23 cellular contexts compared by ENCODE assay signal in genomic region chr5:82624018-82624417, GRCh38.
"Had no signal": no experiment of that assay in that cellular context is flagged by ENCODE, and none has a peak within 500 bp of the region (broad histone marks: within the 10 kb centered on the region; RNA-seq: fewer than 3 reads in every experiment).

No MANE protein-coding gene starts in this region.

- H3K27me3 ChIP-seq: esophagus squamous epithelium, neutrophil, right atrium auricular region, sigmoid colon, spleen, tibial nerve, upper lobe of right lung, uterus had no signal

- ATAC-seq: natural killer cell; stimulated activated naive B cell treated with anti-CD40 and anti-IgM and Interleukin-4, amounts not matched to agents 10 μg/mL and 1 μg/mL and 100 μg/mL, for 72 hours; upper lobe of right lung had no signal

- FAIRE-seq: colon, frontal cortex, kidney had no signal

- H3K36me3 Mint-ChIP-seq: memory B cell; natural killer cell; stimulated activated naive B cell treated with anti-CD40 and anti-IgM and Interleukin-4, amounts not matched to agents 10 μg/mL and 1 μg/mL and 100 μg/mL, for 72 hours had no signal

- H3K27ac Mint-ChIP-seq: dendritic cell treated with granulocyte-macrophage colony-stimulating factor and Interleukin-4, amounts not matched to agents 40 ng/mL and 50 ng/mL, for 4 days; memory B cell; natural killer cell; stimulated activated naive B cell treated with anti-CD40 and anti-IgM and Interleukin-4, amounts not matched to agents 10 μg/mL and 1 μg/mL and 100 μg/mL, for 72 hours; stimulated activated naive CD8-positive, alpha-beta T cell treated with anti-CD3 and anti-CD28 coated beads, Interleukin-15, Interleukin-2, amounts not matched to agents 100 ng/mL and 50 ng/mL, for 24 hours had no signal

- H3K4me1 Mint-ChIP-seq: memory B cell; stimulated activated naive B cell treated with anti-CD40 and anti-IgM and Interleukin-4, amounts not matched to agents 10 μg/mL and 1 μg/mL and 100 μg/mL, for 72 hours had no signal

- H3K79me2 ChIP-seq: parathyroid adenoma had no signal

- H2AFZ ChIP-seq: parathyroid adenoma had no signal

- H3K4me1 ChIP-seq: esophagus squamous epithelium, prostate gland, right atrium auricular region, sigmoid colon, spleen, upper lobe of right lung, uterus had no signal

- DNase-seq: effector memory CD4-positive, alpha-beta T cell; erythroblast; esophagus squamous epithelium; kidney; natural killer cell; sigmoid colon; spleen; stimulated activated naive B cell treated with anti-CD40 and anti-IgM and Interleukin-4, amounts not matched to agents 10 μg/mL and 1 μg/mL and 100 μg/mL, for 72 hours; upper lobe of right lung; uterus had no signal

- H3K9me3 Mint-ChIP-seq: natural killer cell; stimulated activated naive CD8-positive, alpha-beta T cell treated with anti-CD3 and anti-CD28 coated beads, Interleukin-15, Interleukin-2, amounts not matched to agents 100 ng/mL and 50 ng/mL, for 24 hours had no signal

- H3K4me3 ChIP-seq: esophagus squamous epithelium, lung, prostate gland, right atrium auricular region, sigmoid colon, spleen, thoracic aorta, tibial nerve, upper lobe of right lung, uterus had no signal

- H3K27ac ChIP-seq: esophagus squamous epithelium, neutrophil, parathyroid adenoma, prostate gland, right atrium auricular region, sigmoid colon, spleen, thoracic aorta, tibial nerve, upper lobe of right lung, uterus had no signal

- H3K9me3 ChIP-seq: esophagus squamous epithelium, neutrophil, prostate gland, right atrium auricular region, sigmoid colon, tibial nerve, upper lobe of right lung, uterus had no signal

- H3K4me3 Mint-ChIP-seq: dendritic cell treated with granulocyte-macrophage colony-stimulating factor and Interleukin-4, amounts not matched to agents 40 ng/mL and 50 ng/mL, for 4 days; memory B cell; natural killer cell; neural crest cell; stimulated activated naive B cell treated with anti-CD40 and anti-IgM and Interleukin-4, amounts not matched to agents 10 μg/mL and 1 μg/mL and 100 μg/mL, for 72 hours; stimulated activated naive CD8-positive, alpha-beta T cell treated with anti-CD3 and anti-CD28 coated beads, Interleukin-15, Interleukin-2, amounts not matched to agents 100 ng/mL and 50 ng/mL, for 24 hours had no signal

- H3K36me3 ChIP-seq: esophagus squamous epithelium, neutrophil, prostate gland, right atrium auricular region, sigmoid colon, spleen, thoracic aorta, tibial nerve, upper lobe of right lung, uterus had no signal

- H3K9ac ChIP-seq: parathyroid adenoma had no signal

- H3K27me3 Mint-ChIP-seq: memory B cell; stimulated activated naive B cell treated with anti-CD40 and anti-IgM and Interleukin-4, amounts not matched to agents 10 μg/mL and 1 μg/mL and 100 μg/mL, for 72 hours; stimulated activated naive CD8-positive, alpha-beta T cell treated with anti-CD3 and anti-CD28 coated beads, Interleukin-15, Interleukin-2, amounts not matched to agents 100 ng/mL and 50 ng/mL, for 24 hours had no signal
